1 cellular context compared by ENCODE assay signal in genomic region chr1:116066868-116067563, GRCh38.
TF ChIP-seq lines count a peak whose summit lies in the region.

No MANE protein-coding gene starts in this region.

TF ChIP-seq in K562, 482 proteins besides CTCF, POLR2A, EP300 and RAD21 (continued from another document and continues in another):
- TF ChIP-seq ZNF318 (IDR thresholded peaks at IDR 0.05; ENCODE audit: borderline replicate concordance in 1 of 2, low read depth in 1 of 2), result no peak
- TF ChIP-seq ZNF589 (CRISPR knock-in tag; IDR thresholded peaks at IDR 0.05; ENCODE audit: low read depth), result peak; percentile 70; the same call in 1 of the 2 replicates
- TF ChIP-seq FOXP4 (CRISPR knock-in tag; IDR thresholded peaks at IDR 0.05; ENCODE audit: borderline replicate concordance), result no peak
- no peak for TF ChIP-seq ZNF274 (IDR thresholded peaks at IDR 0.05; ENCODE audit: borderline replicate concordance, low read depth, low read length)
- TF ChIP-seq ZNF12 (CRISPR knock-in tag; IDR thresholded peaks at IDR 0.05), result no peak
- TF ChIP-seq CEBPB (tag; IDR thresholded peaks at IDR 0.05), result no peak
- TF ChIP-seq TOE1 (IDR thresholded peaks at IDR 0.05; ENCODE audit: borderline replicate concordance), result no peak
- TF ChIP-seq TOE1 (CRISPR knock-in tag; IDR thresholded peaks at IDR 0.05; ENCODE audit: borderline replicate concordance, low read depth), result no peak
- TF ChIP-seq CCNT2 (IDR thresholded peaks at IDR 0.05; ENCODE audit: borderline replicate concordance, extremely low read depth, insufficient read length, low read depth, low read length), result no peak
- TF ChIP-seq ZSCAN32 (CRISPR knock-in tag; IDR thresholded peaks at IDR 0.05), result no peak
- TF ChIP-seq USF2 (CRISPR knock-in tag; IDR thresholded peaks at IDR 0.05), result no peak
- TF ChIP-seq ZFP91 (CRISPR knock-in tag; IDR thresholded peaks at IDR 0.05), result no peak
- TF ChIP-seq ATF3 (IDR thresholded peaks at IDR 0.05), result peak; percentile 79; the same call in 1 of the 2 replicates
- TF ChIP-seq ATF3 (CRISPR knock-in tag; conservative IDR thresholded peaks at IDR 0.05), result no peak
- TF ChIP-seq TCF15 (CRISPR knock-in tag; IDR thresholded peaks at IDR 0.05), result no peak
- TF ChIP-seq HIVEP1 (CRISPR knock-in tag; IDR thresholded peaks at IDR 0.05), result no peak
- no peak for TF ChIP-seq HDGF (IDR thresholded peaks at IDR 0.05)
- TF ChIP-seq XRCC4 (IDR thresholded peaks at IDR 0.05; ENCODE audit: extremely low read depth, insufficient read depth, insufficient read length), result no peak
- no peak for TF ChIP-seq NFATC3 (IDR thresholded peaks at IDR 0.05)
- no peak for TF ChIP-seq POLR2AphosphoS2 (IDR thresholded peaks at IDR 0.05; ENCODE audit: low read length)
- TF ChIP-seq CBX8 (IDR thresholded peaks at IDR 0.05; ENCODE audit: borderline replicate concordance, extremely low read depth, low read depth, low read length, poor library complexity, severe bottlenecking), result no peak
- TF ChIP-seq FOXP1 (CRISPR knock-in tag; IDR thresholded peaks at IDR 0.05), result no peak
- peak in 1 of 2 experiments; percentile 58; a peak in 1 of 4 replicates for TF ChIP-seq TRIM24 (IDR thresholded peaks at IDR 0.05)
- no peak for TF ChIP-seq KLF16 (IDR thresholded peaks at IDR 0.05)
- no peak for TF ChIP-seq ZBTB33 (CRISPR knock-in tag; IDR thresholded peaks at IDR 0.05)
- no peak for TF ChIP-seq CBX2 (IDR thresholded peaks at IDR 0.05; ENCODE audit: insufficient read depth, low read length, poor library complexity, severe bottlenecking)
- TF ChIP-seq RBM17 (IDR thresholded peaks at IDR 0.05; ENCODE audit: borderline replicate concordance, low read depth, low read length), result no peak
- no peak for TF ChIP-seq GABPB1 (CRISPR knock-in tag; IDR thresholded peaks at IDR 0.05)
- TF ChIP-seq ZNF395 (CRISPR knock-in tag; IDR thresholded peaks at IDR 0.05), result peak; percentile 76; the same call in 1 of the 2 replicates
- no peak for TF ChIP-seq MEF2D (tag; conservative IDR thresholded peaks at IDR 0.05; ENCODE audit: low read depth)
- TF ChIP-seq ATF7 (IDR thresholded peaks at IDR 0.05), result peak; percentile 64; the same call in 1 of the 2 replicates
- no peak for TF ChIP-seq FOXA1 (IDR thresholded peaks at IDR 0.05; ENCODE audit: borderline replicate concordance)
- TF ChIP-seq CEBPG (CRISPR knock-in tag; IDR thresholded peaks at IDR 0.05), result no peak
- TF ChIP-seq CEBPG (tag; conservative IDR thresholded peaks at IDR 0.05 in 1 of 2, IDR thresholded peaks at IDR 0.05 in 1 of 2), result peak; percentile 62 to 95
- no peak for TF ChIP-seq RCOR1 (IDR thresholded peaks at IDR 0.05; ENCODE audit: borderline replicate concordance in 1 of 2, low read depth in 2 of 2, low read length in 2 of 2)
- no peak for TF ChIP-seq MAX (CRISPR knock-in tag; IDR thresholded peaks at IDR 0.05)
- no peak for TF ChIP-seq L3MBTL2 (IDR thresholded peaks at IDR 0.05)
- 0 out of 2 replicates have a peak, but pooled peaks have one; percentile 57 for TF ChIP-seq HDAC8 (tag; IDR thresholded peaks at IDR 0.05)
- TF ChIP-seq KDM2B (CRISPR knock-in tag; IDR thresholded peaks at IDR 0.05), result no peak
- TF ChIP-seq TEAD2 (tag; IDR thresholded peaks at IDR 0.05), result no peak
- no peak for TF ChIP-seq NONO (IDR thresholded peaks at IDR 0.05; ENCODE audit: low read depth in 2 of 2, low read length in 1 of 2)
- no peak for TF ChIP-seq CREBBP (IDR thresholded peaks at IDR 0.05; ENCODE audit: low read depth, low read length)
- TF ChIP-seq KLF1 (tag; IDR thresholded peaks at IDR 0.05), result no peak
- no peak for TF ChIP-seq ZNF77 (CRISPR knock-in tag; IDR thresholded peaks at IDR 0.05)
